In genomic region chr19:6086081-6086858, GRCh38 we compare ENCODE assay signal across 12 cellular contexts. TPM values are rescaled to one million over a fixed set of nuclear protein-coding genes. Genes with fewer than 3 reads are reported as not detected.
DNase-seq lines count a peak whose midpoint lies in the region; ATAC-seq and TF ChIP-seq lines count a peak whose summit lies in the region.
"Had no signal": no experiment of that assay in that cellular context is flagged by ENCODE, and none has a peak within 500 bp of the region (broad histone marks: within the 10 kb centered on the region; RNA-seq: fewer than 3 reads in every experiment).

No MANE protein-coding gene starts in this region.

- H3K27me3 ChIP-seq in stomach (no peaks in the 10 kb centered on the region), WERI-Rb-1 (ENCODE audit: insufficient read depth, low read depth, severe bottlenecking) (no peaks in the 10 kb centered on the region)

- TF ChIP-seq CTCF in stomach (IDR thresholded peaks at IDR 0.05) (no peak), WERI-Rb-1 (IDR thresholded peaks at IDR 0.05; ENCODE audit: low read depth, low read length) (no peak)

- peaks cover 22 to 24% (median 23%) of the 10 kb centered on the region in 3 donors for H3K4me1 Mint-ChIP-seq in T-cell

- H3K4me3 Mint-ChIP-seq in T-cell, result peak overlapping the region; percentile 63 to 72 (median 70)

- peak in 1 of 4 experiments; percentile 8 for ATAC-seq in T-cell (replicated peaks in 1 of 4)

- peak overlapping the region; percentile 85 to 92 for H3K27ac Mint-ChIP-seq in T-cell

- H3K9me3 ChIP-seq in stomach, result no peaks in the 10 kb centered on the region
- H3K9me3 ChIP-seq in WERI-Rb-1 (ENCODE audit: severe bottlenecking), result no peaks in the 10 kb centered on the region

- no peak for TF ChIP-seq POLR2A in stomach (IDR thresholded peaks at IDR 0.05)

- no peaks in the 10 kb centered on the region for H3K36me3 Mint-ChIP-seq in T-cell

- TF ChIP-seq EP300 in stomach (IDR thresholded peaks at IDR 0.05), result no peak

- CTCF ChIA-PET in T-cell (lab: Charles Lee), result no interaction called here

- intact Hi-C loops in stomach (cut with DNase I; ENCODE audit: low total_unique reads), result no loop called here

- POLR2A ChIA-PET in T-cell (lab: Charles Lee), result interaction anchor here in 1 of 2 donors (0.6 kb wide), 1 partner anchor 33 kb away, joined by 3 read pairs; no protein-coding TSS in a partner anchor

- 79 to 89% (median 88%) methylated on average over 12 of the region's 12 CpGs for WGBS in stomach, 5 donors

- H3K27me3 Mint-ChIP-seq in T-cell, result no peaks in the 10 kb centered on the region

- H3K36me3 ChIP-seq in stomach (no peaks in the 10 kb centered on the region), WERI-Rb-1 (no peaks in the 10 kb centered on the region)

- H3K9me3 Mint-ChIP-seq in T-cell, result no peaks in the 10 kb centered on the region

- in situ Hi-C loops in KBM-7 (cut with MboI; ENCODE audit: low pct_unique_long_range_greater_than_20kb, low sequenced_read_pairs), result no loop called here

- H3K4me3 ChIP-seq in stomach (no peak overlapping the region), WERI-Rb-1 (ENCODE audit: low read depth, low read length) (no peak overlapping the region)
- H3K4me3 ChIP-seq: lung had no signal

- H3K4me1 ChIP-seq in stomach, result peaks cover 17 to 32% (median 24%) of the 10 kb centered on the region in 4 donors

- DNase-seq in NCI-H2029 (lab: John Stamatoyannopoulos, UW), result peak; percentile 27
- DNase-seq in NCI-H2029 treated with DMSO at 0.1 percent for 48 hours (lab: John Stamatoyannopoulos, UW), result no peak
- DNase-seq in T-cell, result no peak
- DNase-seq in fibroblast of peridontal ligament (ENCODE audit: extremely low read depth), result peak; percentile 81
- no peak for DNase-seq in stomach
- DNase-seq in WERI-Rb-1, result no peak
- no peak for DNase-seq in activated CD4-positive, CD25-positive, alpha-beta regulatory T cell treated with anti-CD3 and anti-CD28 coated beads, Interleukin-2, amount 50 U/mL, for 72 hours
- DNase-seq in KBM-7, result no peak
- DNase-seq: dorsolateral prefrontal cortex; stimulated activated CD4-positive, alpha-beta T cell treated with anti-CD3 and anti-CD28 coated beads, Interleukin-2, amount 100 ng/mL, for 48 hours had no signal

- H3K27ac ChIP-seq in stomach, result peak overlapping the region in 4 of 5 donors; percentile 55 to 89 (median 80)
- no peak overlapping the region for H3K27ac ChIP-seq in WERI-Rb-1

RNA-seq across cellular contexts. Expression of gene RFX2, which starts 24.0 kb away (rescaled TPM):
- total RNA-seq in T-cell, result 10 to 100 TPM in 1 of 5 donors, 1 to 10 TPM in 4; 4.7 to 11.6 (median 7.8) TPM
- 100 to 1,000 TPM in 1 of 5 donors, 10 to 100 TPM in 1, 1 to 10 TPM in 3; 1.2 to 123 (median 8.9) TPM for total RNA-seq in stomach
- polyA plus RNA-seq in stomach, result 1 to 10 TPM; 1.8 to 7.9 (median 6.4) TPM

RNA-seq across cellular contexts. Expression of gene ACSBG2, which starts 49.2 kb away (rescaled TPM):
- total RNA-seq in T-cell (not detected), stomach (not detected)
- not detected for polyA plus RNA-seq in stomach
- total RNA-seq: A673 had no signal

Comparison
In these comparisons a context has a peak if more than half of its experiments do, and no peak if none do; other contexts are left out.
1. DNase-seq: peak in NCI-H2029 (single experiment) and fibroblast of peridontal ligament (single experiment); none in NCI-H2029 treated with DMSO at 0.1 percent for 48 hours (single experiment), T-cell (0 of 34), stomach (single experiment), WERI-Rb-1 (single experiment), activated CD4-positive, CD25-positive, alpha-beta regulatory T cell treated with anti-CD3 and anti-CD28 coated beads, Interleukin-2, amount 50 U/mL, for 72 hours (single experiment) and KBM-7 (single experiment).